30 cellular contexts compared by ENCODE assay signal in the genomic region with DNA sequence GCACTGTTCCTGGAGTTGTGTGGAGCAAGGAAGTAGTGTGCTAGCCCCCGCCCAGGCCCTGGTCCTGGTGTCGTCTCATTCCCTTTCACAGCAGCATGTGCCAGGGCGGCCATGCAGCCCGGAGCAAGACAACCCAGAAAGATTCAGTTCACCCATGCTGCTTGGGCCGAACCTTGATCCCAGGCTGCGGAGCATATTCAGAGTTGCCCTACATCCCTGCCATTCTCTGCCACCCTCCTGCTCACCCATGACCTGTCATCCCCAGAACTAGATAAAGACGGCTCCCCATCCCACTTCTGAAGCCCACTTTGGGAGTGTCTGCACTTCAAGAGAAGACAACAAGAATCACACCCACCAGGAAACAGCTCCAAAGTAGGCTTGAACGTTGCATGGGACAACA.
"Had no signal": no experiment of that assay in that cellular context is flagged by ENCODE, and none has a peak within 500 bp of the region (broad histone marks: within the 10 kb centered on the region; RNA-seq: fewer than 3 reads in every experiment).

No MANE protein-coding gene starts in this region.

- H3K4me3 Mint-ChIP-seq: naive thymus-derived CD8-positive, alpha-beta T cell; natural killer cell treated with Interleukin-12 subunit alpha and Interleukin-12 subunit beta and Interleukin-15 and Interleukin-18, amount 100 ng/mL, for 72 hours; nephron progenitor cell; neural crest cell; stimulated activated effector memory CD8-positive, alpha-beta T cell treated with anti-CD3 and anti-CD28 coated beads, Interleukin-12 subunit alpha, Interleukin-12 subunit beta, amount 100 ng/mL, for 72 hours; stimulated activated naive CD8-positive, alpha-beta T cell treated with anti-CD3 and anti-CD28 coated beads, Interleukin-15, amount 100 ng/mL, for 72 hours; type B pancreatic cell had no signal

- H3K27me3 ChIP-seq: neutrophil, ovary, right lobe of liver, sigmoid colon, suprapubic skin, testis, tibial artery, transverse colon, upper lobe of right lung, uterus had no signal

- H2AFZ ChIP-seq: parathyroid adenoma had no signal

- H3K4me1 Mint-ChIP-seq: nephron progenitor cell; neural crest cell; stimulated activated effector memory CD8-positive, alpha-beta T cell treated with anti-CD3 and anti-CD28 coated beads, Interleukin-12 subunit alpha, Interleukin-12 subunit beta, amount 100 ng/mL, for 72 hours; stimulated activated naive CD8-positive, alpha-beta T cell treated with anti-CD3 and anti-CD28 coated beads, Interleukin-15, amount 100 ng/mL, for 72 hours had no signal

- H3K4me1 ChIP-seq: parathyroid adenoma, psoas muscle, right lobe of liver, sigmoid colon, suprapubic skin, testis, tibial artery, transverse colon, upper lobe of right lung, uterus had no signal

- DNase-seq: naive thymus-derived CD8-positive, alpha-beta T cell; nephron progenitor cell; nucleus accumbens; ovary; posterior cingulate gyrus; psoas muscle; right cardiac atrium; right lobe of liver; sigmoid colon; small intestine; stimulated activated CD4-positive, alpha-beta T cell treated with anti-CD3 and anti-CD28 coated beads, Interleukin-15, amount 100 ng/mL, for 24 hours; stimulated activated CD4-positive, alpha-beta T cell treated with anti-CD3 and anti-CD28 coated beads, Interleukin-2, amount 100 ng/mL, for 24 hours; stimulated activated CD4-positive, alpha-beta T cell treated with anti-CD3 and anti-CD28 coated beads, Interleukin-2, amount 100 ng/mL, for 48 hours; stimulated activated CD4-positive, alpha-beta T cell treated with anti-CD3 and anti-CD28 coated beads, Interleukin-4, amount 100 ng/mL, for 24 hours; stimulated activated naive CD4-positive, alpha-beta T cell; stimulated activated naive CD8-positive, alpha-beta T cell treated with anti-CD3 and anti-CD28 coated beads, Interleukin-15, amount 100 ng/mL, for 72 hours; stimulated activated naive CD8-positive, alpha-beta T cell treated with anti-CD3 and anti-CD28 coated beads, Interleukin-15, Interleukin-2, amounts not matched to agents 100 U/mL and 50 U/mL, for 24 hours; testis; tibial artery; transverse colon; upper lobe of right lung; uterus had no signal

- H3K9me3 ChIP-seq: neutrophil, ovary, psoas muscle, testis, tibial artery, upper lobe of right lung, uterus had no signal

- H3K9ac ChIP-seq: parathyroid adenoma had no signal

- H3K27ac Mint-ChIP-seq: naive thymus-derived CD8-positive, alpha-beta T cell; natural killer cell treated with Interleukin-12 subunit alpha and Interleukin-12 subunit beta and Interleukin-15 and Interleukin-18, amount 100 ng/mL, for 72 hours; nephron progenitor cell; progenitor cell of endocrine pancreas; stimulated activated effector memory CD8-positive, alpha-beta T cell treated with anti-CD3 and anti-CD28 coated beads, Interleukin-12 subunit alpha, Interleukin-12 subunit beta, amount 100 ng/mL, for 72 hours; stimulated activated naive CD8-positive, alpha-beta T cell treated with anti-CD3 and anti-CD28 coated beads, Interleukin-15, amount 100 ng/mL, for 72 hours; type B pancreatic cell had no signal

- H3K4me3 ChIP-seq: ovary, psoas muscle, right lobe of liver, sigmoid colon, suprapubic skin, testis, tibial artery, transverse colon, upper lobe of right lung, uterus had no signal

- FAIRE-seq: small intestine had no signal

- H3K27ac ChIP-seq: neutrophil, ovary, parathyroid adenoma, psoas muscle, right lobe of liver, sigmoid colon, suprapubic skin, testis, tibial artery, transverse colon, upper lobe of right lung, uterus had no signal

- H3K36me3 ChIP-seq: neutrophil, ovary, right lobe of liver, sigmoid colon, suprapubic skin, tibial artery, transverse colon, upper lobe of right lung, uterus had no signal

- H3K36me3 Mint-ChIP-seq: stimulated activated effector memory CD8-positive, alpha-beta T cell treated with anti-CD3 and anti-CD28 coated beads, Interleukin-12 subunit alpha, Interleukin-12 subunit beta, amount 100 ng/mL, for 72 hours; type B pancreatic cell had no signal

- ATAC-seq: naive thymus-derived CD8-positive, alpha-beta T cell; natural killer cell treated with Interleukin-12 subunit alpha and Interleukin-12 subunit beta and Interleukin-15 and Interleukin-18, amount 100 ng/mL, for 72 hours; psoas muscle; right cardiac atrium; right lobe of liver; stimulated activated effector memory CD8-positive, alpha-beta T cell treated with anti-CD3 and anti-CD28 coated beads, Interleukin-12 subunit alpha, Interleukin-12 subunit beta, amount 100 ng/mL, for 72 hours; stimulated activated naive CD8-positive, alpha-beta T cell treated with anti-CD3 and anti-CD28 coated beads, Interleukin-15, amount 100 ng/mL, for 72 hours; stimulated activated naive CD8-positive, alpha-beta T cell treated with anti-CD3 and anti-CD28 coated beads, Interleukin-15, Interleukin-2, amounts not matched to agents 100 U/mL and 50 U/mL, for 24 hours; upper lobe of right lung had no signal

- H3K27me3 Mint-ChIP-seq: naive thymus-derived CD8-positive, alpha-beta T cell; natural killer cell treated with Interleukin-12 subunit alpha and Interleukin-12 subunit beta and Interleukin-15 and Interleukin-18, amount 100 ng/mL, for 72 hours; progenitor cell of endocrine pancreas; stimulated activated naive CD8-positive, alpha-beta T cell treated with anti-CD3 and anti-CD28 coated beads, Interleukin-15, amount 100 ng/mL, for 72 hours; type B pancreatic cell had no signal
